In the genomic region with DNA sequence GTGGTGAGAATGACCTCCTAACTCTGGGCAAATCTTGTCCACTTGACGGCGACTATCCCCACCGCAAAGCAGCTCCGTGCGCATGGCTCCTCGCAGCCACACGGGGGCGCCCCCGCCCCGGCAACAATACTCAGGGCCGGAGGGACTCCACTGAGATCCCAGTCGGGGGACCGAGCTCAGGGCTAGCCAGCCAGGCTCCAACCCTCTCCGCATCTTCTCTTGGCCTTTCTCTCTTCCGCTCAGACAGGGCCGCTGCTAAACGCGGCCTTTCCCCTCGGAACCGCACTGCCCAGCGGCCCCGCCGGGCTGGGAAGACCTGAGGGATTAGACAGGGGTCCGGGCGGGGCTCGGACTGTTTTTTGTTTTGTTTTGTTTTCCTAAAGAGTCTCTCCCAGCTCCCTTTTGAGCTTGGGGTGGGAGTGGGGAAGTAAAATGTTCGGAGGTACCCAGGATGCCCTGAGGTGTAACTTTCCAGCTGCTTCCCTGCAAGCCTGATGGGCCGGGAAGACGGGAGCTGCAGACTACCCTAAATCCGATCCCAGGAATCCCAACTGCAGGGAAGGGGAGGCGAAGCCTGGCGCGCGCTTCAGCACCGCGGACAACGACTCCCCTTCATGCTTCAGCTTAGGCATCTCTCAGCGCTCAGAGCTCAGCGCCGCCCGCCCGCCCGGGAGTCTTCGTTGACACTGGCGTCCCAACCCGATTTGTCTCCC, we compare ENCODE assay signal across 1 cellular context.
TF ChIP-seq lines count a peak whose summit lies in the region.

No MANE protein-coding gene starts in this region.

TF ChIP-seq in WTC11, 78 proteins besides CTCF, POLR2A, EP300 and RAD21 (continued from another document):
- TF ChIP-seq, protein P1, sequence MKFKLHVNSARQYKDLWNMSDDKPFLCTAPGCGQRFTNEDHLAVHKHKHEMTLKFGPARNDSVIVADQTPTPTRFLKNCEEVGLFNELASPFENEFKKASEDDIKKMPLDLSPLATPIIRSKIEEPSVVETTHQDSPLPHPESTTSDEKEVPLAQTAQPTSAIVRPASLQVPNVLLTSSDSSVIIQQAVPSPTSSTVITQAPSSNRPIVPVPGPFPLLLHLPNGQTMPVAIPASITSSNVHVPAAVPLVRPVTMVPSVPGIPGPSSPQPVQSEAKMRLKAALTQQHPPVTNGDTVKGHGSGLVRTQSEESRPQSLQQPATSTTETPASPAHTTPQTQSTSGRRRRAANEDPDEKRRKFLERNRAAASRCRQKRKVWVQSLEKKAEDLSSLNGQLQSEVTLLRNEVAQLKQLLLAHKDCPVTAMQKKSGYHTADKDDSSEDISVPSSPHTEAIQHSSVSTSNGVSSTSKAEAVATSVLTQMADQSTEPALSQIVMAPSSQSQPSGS (CRISPR knock-in tag; IDR thresholded peaks at IDR 0.05; ENCODE audit: borderline replicate concordance, low read depth), result no peak
- TF ChIP-seq ETV6 (CRISPR knock-in tag; IDR thresholded peaks at IDR 0.05) (peak; percentile 86), JAZF1 (CRISPR knock-in tag; IDR thresholded peaks at IDR 0.05) (no peak), SP1 (CRISPR knock-in tag; conservative IDR thresholded peaks at IDR 0.05) (no peak), TP53 (CRISPR knock-in tag; IDR thresholded peaks at IDR 0.05) (0 out of 2 replicates have a peak, but pooled peaks have one; percentile 36), NR2C2 (CRISPR knock-in tag; IDR thresholded peaks at IDR 0.05) (no peak), ZNF423 (CRISPR knock-in tag; IDR thresholded peaks at IDR 0.05) (no peak), ZNF416 (CRISPR knock-in tag; IDR thresholded peaks at IDR 0.05) (no peak)
- TF ChIP-seq, protein P2, sequence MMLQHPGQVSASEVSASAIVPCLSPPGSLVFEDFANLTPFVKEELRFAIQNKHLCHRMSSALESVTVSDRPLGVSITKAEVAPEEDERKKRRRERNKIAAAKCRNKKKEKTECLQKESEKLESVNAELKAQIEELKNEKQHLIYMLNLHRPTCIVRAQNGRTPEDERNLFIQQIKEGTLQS (CRISPR knock-in tag; conservative IDR thresholded peaks at IDR 0.05), result no peak
